ENCODE assay signal across 1 cellular context in genomic region chr22:41898645-41899044, GRCh38.
TF ChIP-seq lines count a peak whose summit lies in the region.

No MANE protein-coding gene starts in this region.

TF ChIP-seq in GM12878, 131 proteins besides CTCF, POLR2A, EP300 and RAD21:
- no peak for TF ChIP-seq ATF7 (IDR thresholded peaks at IDR 0.05; ENCODE audit: low read depth)
- no peak for TF ChIP-seq POLR2AphosphoS2 (IDR thresholded peaks at IDR 0.05; ENCODE audit: low read depth, low read length)
- no peak for TF ChIP-seq WRNIP1 (IDR thresholded peaks at IDR 0.05; ENCODE audit: borderline replicate concordance, low read depth, low read length)
- TF ChIP-seq SRF (IDR thresholded peaks at IDR 0.05; ENCODE audit: low read depth in 2 of 2, low read length in 2 of 2): no peak
- TF ChIP-seq, protein P1, sequence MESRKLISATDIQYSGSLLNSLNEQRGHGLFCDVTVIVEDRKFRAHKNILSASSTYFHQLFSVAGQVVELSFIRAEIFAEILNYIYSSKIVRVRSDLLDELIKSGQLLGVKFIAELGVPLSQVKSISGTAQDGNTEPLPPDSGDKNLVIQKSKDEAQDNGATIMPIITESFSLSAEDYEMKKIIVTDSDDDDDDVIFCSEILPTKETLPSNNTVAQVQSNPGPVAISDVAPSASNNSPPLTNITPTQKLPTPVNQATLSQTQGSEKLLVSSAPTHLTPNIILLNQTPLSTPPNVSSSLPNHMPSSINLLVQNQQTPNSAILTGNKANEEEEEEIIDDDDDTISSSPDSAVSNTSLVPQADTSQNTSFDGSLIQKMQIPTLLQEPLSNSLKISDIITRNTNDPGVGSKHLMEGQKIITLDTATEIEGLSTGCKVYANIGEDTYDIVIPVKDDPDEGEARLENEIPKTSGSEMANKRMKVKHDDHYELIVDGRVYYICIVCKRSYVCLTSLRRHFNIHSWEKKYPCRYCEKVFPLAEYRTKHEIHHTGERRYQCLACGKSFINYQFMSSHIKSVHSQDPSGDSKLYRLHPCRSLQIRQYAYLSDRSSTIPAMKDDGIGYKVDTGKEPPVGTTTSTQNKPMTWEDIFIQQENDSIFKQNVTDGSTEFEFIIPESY (IDR thresholded peaks at IDR 0.05): no peak
- TF ChIP-seq, protein P2, sequence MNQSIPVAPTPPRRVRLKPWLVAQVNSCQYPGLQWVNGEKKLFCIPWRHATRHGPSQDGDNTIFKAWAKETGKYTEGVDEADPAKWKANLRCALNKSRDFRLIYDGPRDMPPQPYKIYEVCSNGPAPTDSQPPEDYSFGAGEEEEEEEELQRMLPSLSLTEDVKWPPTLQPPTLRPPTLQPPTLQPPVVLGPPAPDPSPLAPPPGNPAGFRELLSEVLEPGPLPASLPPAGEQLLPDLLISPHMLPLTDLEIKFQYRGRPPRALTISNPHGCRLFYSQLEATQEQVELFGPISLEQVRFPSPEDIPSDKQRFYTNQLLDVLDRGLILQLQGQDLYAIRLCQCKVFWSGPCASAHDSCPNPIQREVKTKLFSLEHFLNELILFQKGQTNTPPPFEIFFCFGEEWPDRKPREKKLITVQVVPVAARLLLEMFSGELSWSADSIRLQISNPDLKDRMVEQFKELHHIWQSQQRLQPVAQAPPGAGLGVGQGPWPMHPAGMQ (IDR thresholded peaks at IDR 0.05; ENCODE audit: borderline replicate concordance): no peak
- TF ChIP-seq TCF7 (IDR thresholded peaks at IDR 0.05; ENCODE audit: borderline replicate concordance): no peak
- no peak for TF ChIP-seq CHD2 (IDR thresholded peaks at IDR 0.05; ENCODE audit: borderline replicate concordance, low read depth, low read length)
- TF ChIP-seq, protein P3, sequence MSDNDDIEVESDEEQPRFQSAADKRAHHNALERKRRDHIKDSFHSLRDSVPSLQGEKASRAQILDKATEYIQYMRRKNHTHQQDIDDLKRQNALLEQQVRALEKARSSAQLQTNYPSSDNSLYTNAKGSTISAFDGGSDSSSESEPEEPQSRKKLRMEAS (IDR thresholded peaks at IDR 0.05; ENCODE audit: low read depth, low read length): no peak
- no peak for TF ChIP-seq KAT2A (conservative IDR thresholded peaks at IDR 0.05; ENCODE audit: control insufficient read depth, low read depth, low read length)
- no peak for TF ChIP-seq ZNF622 (IDR thresholded peaks at IDR 0.05)
- no peak for TF ChIP-seq CBX5 (IDR thresholded peaks at IDR 0.05; ENCODE audit: low read depth)
TF ChIP-seq in GM12878: peak in this region for 0.
